23 cellular contexts compared by ENCODE assay signal in genomic region chr2:88807237-88807962, GRCh38.
A peak's percentile ranks its signal among the peaks of the same experiment; 100 is the strongest.
DNase-seq lines count a peak whose midpoint lies in the region; ATAC-seq, FAIRE-seq and TF ChIP-seq lines count a peak whose summit lies in the region.
"Had no signal": no experiment of that assay in that cellular context is flagged by ENCODE, and none has a peak within 500 bp of the region (broad histone marks: within the 10 kb centered on the region; RNA-seq: fewer than 3 reads in every experiment).

No MANE protein-coding gene starts in this region.

- peak; percentile 63 to 82 (median 77) for ATAC-seq in pancreas
- ATAC-seq in GM19023 (IDR thresholded peaks at IDR 0.05; ENCODE audit: unreplicated experiment), result no peak
- ATAC-seq: SK-N-SH treated with all-trans-retinoic acid at 6 μM for 48 hours had no signal

- no peak for TF ChIP-seq CTCF in pancreas (IDR thresholded peaks at IDR 0.05)

- no peaks in the 10 kb centered on the region for H3K4me1 ChIP-seq in pancreas
- H3K4me1 ChIP-seq: HAP-1, SJCRH30 had no signal

- DNase-seq in NCI-H2107 treated with DMSO at 0.1 percent for 48 hours (lab: John Stamatoyannopoulos, UW; ENCODE audit: unreplicated experiment) (peak; percentile 36), NCI-H2107 (lab: John Stamatoyannopoulos, UW) (no peak), COLO668 (lab: John Stamatoyannopoulos, UW; ENCODE audit: unreplicated experiment) (peak; percentile 75), NCI-H2196 treated with DMSO at 0.1 percent for 48 hours (lab: John Stamatoyannopoulos, UW; ENCODE audit: unreplicated experiment) (peak; percentile 7), pancreas (peak in 5 of 6 donors; percentile 34 to 64 (median 43)), HuH-7 (ENCODE audit: low spot score) (no peak)
- no peak for DNase-seq in activated naive CD8-positive, alpha-beta T cell treated with anti-CD3 and anti-CD28 coated beads for 36 hours
- DNase-seq: DMS153, GOT3, HFFc6, KBM-7, MV-4-11, NCI-H1105, NCI-H1436 treated with DMSO at 0.1 percent for 48 hours, NCI-H187 treated with DMSO at 0.1 percent for 48 hours, NCI-H2171 treated with DMSO at 0.1 percent for 48 hours, SJCRH30 had no signal

- no peak overlapping the region for H3K27ac Mint-ChIP-seq in activated naive CD8-positive, alpha-beta T cell treated with anti-CD3 and anti-CD28 coated beads for 36 hours
- H3K27ac Mint-ChIP-seq: HFFc6 had no signal

- H3K4me3 ChIP-seq in pancreas, result no peak overlapping the region
- H3K4me3 ChIP-seq: HAP-1, SJCRH30 had no signal

- H3K9me3 ChIP-seq in pancreas, result no peaks in the 10 kb centered on the region
- H3K9me3 ChIP-seq: HAP-1, SJCRH30 had no signal

- no peak overlapping the region for H3K27ac ChIP-seq in pancreas
- H3K27ac ChIP-seq: 22Rv1, SJCRH30 had no signal

- no peaks in the 10 kb centered on the region for H3K4me1 Mint-ChIP-seq in activated naive CD8-positive, alpha-beta T cell treated with anti-CD3 and anti-CD28 coated beads for 36 hours

- no peaks in the 10 kb centered on the region for H3K36me3 Mint-ChIP-seq in activated naive CD8-positive, alpha-beta T cell treated with anti-CD3 and anti-CD28 coated beads for 36 hours

- H3K4me3 Mint-ChIP-seq in activated naive CD8-positive, alpha-beta T cell treated with anti-CD3 and anti-CD28 coated beads for 36 hours, result no peak overlapping the region
- H3K4me3 Mint-ChIP-seq: HFFc6 had no signal

- 34 to 35% methylated on average over 5 of the region's 5 CpGs for WGBS in pancreas, 2 donors

- H3K9me3 Mint-ChIP-seq in activated naive CD8-positive, alpha-beta T cell treated with anti-CD3 and anti-CD28 coated beads for 36 hours, result no peaks in the 10 kb centered on the region
- H3K9me3 Mint-ChIP-seq: HFFc6 had no signal

- intact Hi-C loops in pancreas (cut with DNase I), result no loop called here

- H3K27me3 ChIP-seq in pancreas, result no peaks in the 10 kb centered on the region
- H3K27me3 ChIP-seq: SJCRH30 had no signal

- no peaks in the 10 kb centered on the region for H3K27me3 Mint-ChIP-seq in activated naive CD8-positive, alpha-beta T cell treated with anti-CD3 and anti-CD28 coated beads for 36 hours

- no peak for FAIRE-seq in pancreas (lab: Jason Lieb, UNC)
- FAIRE-seq: HTR-8/SVneo, RCC 7860 had no signal

- no peaks in the 10 kb centered on the region for H3K36me3 ChIP-seq in pancreas
- H3K36me3 ChIP-seq: HAP-1, SJCRH30 had no signal

Comparison
In these comparisons a context has a peak if more than half of its experiments do, and no peak if none do; other contexts are left out.
1. DNase-seq: peak in NCI-H2107 treated with DMSO at 0.1 percent for 48 hours (single experiment), COLO668 (single experiment), NCI-H2196 treated with DMSO at 0.1 percent for 48 hours (single experiment) and pancreas (5 of 6); none in NCI-H2107 (single experiment), HuH-7 (single experiment) and activated naive CD8-positive, alpha-beta T cell treated with anti-CD3 and anti-CD28 coated beads for 36 hours (single experiment).